1 cellular context compared by ENCODE assay signal in genomic region chr19:57642396-57643046, GRCh38.
TF ChIP-seq lines count a peak whose summit lies in the region.

No MANE protein-coding gene starts in this region.

TF ChIP-seq in K562, 482 proteins besides CTCF, POLR2A, EP300 and RAD21:
- no peak for TF ChIP-seq JUN (IDR thresholded peaks at IDR 0.05; ENCODE audit: borderline replicate concordance, low read depth, low read length)
- no peak for TF ChIP-seq JUN (CRISPR knock-in tag; IDR thresholded peaks at IDR 0.05; ENCODE audit: borderline replicate concordance)
- TF ChIP-seq HMG20B (CRISPR knock-in tag; IDR thresholded peaks at IDR 0.05): no peak
- peak; percentile 98 for TF ChIP-seq NFIX (CRISPR knock-in tag; IDR thresholded peaks at IDR 0.05; ENCODE audit: low read depth)
- peak; percentile 99 for TF ChIP-seq NFIC (IDR thresholded peaks at IDR 0.05)
